In genomic region chr14:100653409-100653808, GRCh38 we compare ENCODE assay signal across 9 cellular contexts.
DNase-seq lines count a peak whose midpoint lies in the region; ATAC-seq and TF ChIP-seq lines count a peak whose summit lies in the region.
"Had no signal": no experiment of that assay in that cellular context is flagged by ENCODE, and none has a peak within 500 bp of the region (broad histone marks: within the 10 kb centered on the region; RNA-seq: fewer than 3 reads in every experiment).

No MANE protein-coding gene starts in this region.

- H3K27me3 ChIP-seq in heart right ventricle = peaks cover 6 to 49% (median 43%) of the 10 kb centered on the region in 7 donors
- H3K27me3 ChIP-seq in sigmoid colon = peaks cover 19 to 35% (median 35%) of the 10 kb centered on the region in 3 donors

- ATAC-seq in heart right ventricle (no peak), left cardiac atrium (no peak), HG03469 (IDR thresholded peaks at IDR 0.05; ENCODE audit: unreplicated experiment) (no peak), GM18505 (IDR thresholded peaks at IDR 0.05; ENCODE audit: unreplicated experiment) (no peak)

- intact Hi-C loops in heart right ventricle (cut with DNase I) (loop anchor here in 6 of 10 donors (2.0 to 10.0 kb wide), 7 partner anchors 126 to 971 kb away; no protein-coding TSS in a partner anchor), left cardiac atrium (cut with DNase I) (no loop called here), sigmoid colon (cut with DNase I) (loop anchor here (5.0 kb wide), 1 partner anchor 271 kb away; no protein-coding TSS in a partner anchor)

- H3K9me3 ChIP-seq in heart right ventricle (no peaks in the 10 kb centered on the region), sigmoid colon (no peaks in the 10 kb centered on the region)

- H3K4me3 Mint-ChIP-seq in immature natural killer cell = no peak overlapping the region
- H3K4me3 Mint-ChIP-seq: stimulated activated naive B cell treated with anti-CD40 and anti-IgM and Interleukin-4, amounts not matched to agents 10 μg/mL and 1 μg/mL and 100 μg/mL, for 72 hours had no signal

- TF ChIP-seq POLR2A in sigmoid colon (IDR thresholded peaks at IDR 0.05) (no peak), GM18505 (IDR thresholded peaks at IDR 0.05; ENCODE audit: borderline replicate concordance, extremely low read depth, insufficient read depth, insufficient read length) (no peak)

- H3K27ac ChIP-seq in heart right ventricle = no peak overlapping the region
- H3K27ac ChIP-seq in sigmoid colon = no peak overlapping the region

- no peaks in the 10 kb centered on the region for H3K36me3 Mint-ChIP-seq in immature natural killer cell
- H3K36me3 Mint-ChIP-seq: stimulated activated naive B cell treated with anti-CD40 and anti-IgM and Interleukin-4, amounts not matched to agents 10 μg/mL and 1 μg/mL and 100 μg/mL, for 72 hours had no signal

- H3K27me3 Mint-ChIP-seq in immature natural killer cell (ENCODE audit: low read depth in 3 of 3) = peaks cover 1 to 26% (median 18%) of the 10 kb centered on the region in 3 donors

- no peak for DNase-seq in heart right ventricle
- DNase-seq in left cardiac atrium = no peak
- DNase-seq in activated CD8-positive, alpha-beta memory T cell treated with anti-CD3 and anti-CD28 coated beads, Interleukin-2, amount 50 U/mL, for 4 hours = peak; percentile 27
- peak in 2 of 3 donors; percentile 20 to 32 for DNase-seq in immature natural killer cell
- no peak for DNase-seq in sigmoid colon
- DNase-seq in NCI-H2029 (lab: John Stamatoyannopoulos, UW) = no peak
- DNase-seq: stimulated activated naive B cell treated with anti-CD40 and anti-IgM and Interleukin-4, amounts not matched to agents 10 μg/mL and 1 μg/mL and 100 μg/mL, for 72 hours had no signal

- H3K4me3 ChIP-seq in heart right ventricle (no peak overlapping the region), sigmoid colon (no peak overlapping the region)

- H3K27ac Mint-ChIP-seq in immature natural killer cell = no peak overlapping the region
- H3K27ac Mint-ChIP-seq: stimulated activated naive B cell treated with anti-CD40 and anti-IgM and Interleukin-4, amounts not matched to agents 10 μg/mL and 1 μg/mL and 100 μg/mL, for 72 hours had no signal

- H3K4me1 ChIP-seq in heart right ventricle = no peaks in the 10 kb centered on the region
- peaks cover 0 to 6% (median 2%) of the 10 kb centered on the region in 4 donors for H3K4me1 ChIP-seq in sigmoid colon

- H3K4me1 Mint-ChIP-seq in immature natural killer cell = no peaks in the 10 kb centered on the region

- TF ChIP-seq EP300 in sigmoid colon (IDR thresholded peaks at IDR 0.05) = no peak

- H3K36me3 ChIP-seq in heart right ventricle = no peaks in the 10 kb centered on the region
- no peaks in the 10 kb centered on the region for H3K36me3 ChIP-seq in sigmoid colon

- 62 to 64% methylated on average over 15 of the region's 15 CpGs for WGBS in heart right ventricle, 2 donors
- 64 to 70% methylated on average over 15 of the region's 15 CpGs for WGBS in sigmoid colon, 2 donors

- H3K9me3 Mint-ChIP-seq in immature natural killer cell = no peaks in the 10 kb centered on the region
- H3K9me3 Mint-ChIP-seq: stimulated activated naive B cell treated with anti-CD40 and anti-IgM and Interleukin-4, amounts not matched to agents 10 μg/mL and 1 μg/mL and 100 μg/mL, for 72 hours had no signal

- peak in 7 of 9 donors; percentile 7 to 60 (median 29) for TF ChIP-seq CTCF in heart right ventricle (IDR thresholded peaks at IDR 0.05)
- TF ChIP-seq CTCF in sigmoid colon (IDR thresholded peaks at IDR 0.05) = peak in 1 of 4 experiments; percentile 14

Comparison
In these comparisons a context has a peak if more than half of its experiments do, and no peak if none do; other contexts are left out.
1. intact Hi-C loops: an anchor here in heart right ventricle (2.0 to 10.0 kb wide) and sigmoid colon (5.0 kb wide); none called in left cardiac atrium.
2. DNase-seq: peak in activated CD8-positive, alpha-beta memory T cell treated with anti-CD3 and anti-CD28 coated beads, Interleukin-2, amount 50 U/mL, for 4 hours (single experiment) and immature natural killer cell (2 of 3); none in heart right ventricle (0 of 2), left cardiac atrium (single experiment), sigmoid colon (single experiment) and NCI-H2029 (single experiment).